11 cellular contexts compared by ENCODE assay signal in the genomic region with DNA sequence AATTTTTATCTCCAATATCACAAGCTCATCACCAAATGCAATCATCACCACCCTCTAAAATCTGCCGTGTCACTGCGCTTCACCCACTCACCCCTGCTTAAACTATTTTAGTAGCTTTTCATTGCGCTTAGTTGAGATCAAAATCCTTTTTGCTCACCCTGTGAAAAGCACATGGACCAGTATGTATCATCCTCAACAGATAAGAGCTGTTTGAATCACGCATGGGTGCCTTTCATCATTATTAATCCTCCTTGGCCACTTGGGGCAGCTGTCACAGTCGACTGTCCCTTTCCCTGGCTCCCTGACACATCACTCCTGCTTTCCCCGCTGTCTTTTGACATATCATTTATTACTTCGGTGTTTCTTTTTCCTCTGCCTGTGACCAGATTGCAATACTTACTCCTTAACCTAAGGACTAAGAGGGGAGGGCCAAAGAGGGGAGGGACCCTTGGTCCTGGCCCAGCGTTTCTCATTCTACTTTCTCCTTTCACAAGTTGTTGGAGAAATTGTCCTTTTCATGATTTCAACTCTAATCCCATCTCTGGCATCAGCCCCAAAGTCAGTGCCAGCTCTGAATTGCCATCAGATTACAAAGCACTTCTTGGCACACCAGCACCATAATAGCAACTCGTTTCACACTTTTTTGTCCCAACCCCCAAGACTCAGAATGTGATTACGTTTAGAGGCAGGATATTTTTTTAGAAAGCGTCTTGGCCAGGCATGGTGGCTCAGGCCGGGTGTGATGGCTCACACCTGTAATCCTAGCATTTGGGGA. TPM values are rescaled to one million over a fixed set of nuclear protein-coding genes. Genes with fewer than 3 reads are reported as not detected.
DNase-seq lines count a peak whose midpoint lies in the region; ATAC-seq and TF ChIP-seq lines count a peak whose summit lies in the region.
"Had no signal": no experiment of that assay in that cellular context is flagged by ENCODE, and none has a peak within 500 bp of the region (broad histone marks: within the 10 kb centered on the region; RNA-seq: fewer than 3 reads in every experiment).

No MANE protein-coding gene starts in this region.

- TF ChIP-seq CTCF in H9 (conservative IDR thresholded peaks at IDR 0.05), result peak; percentile 15; the same call in 1 of the 3 replicates
- no peak for TF ChIP-seq CTCF in Caco-2 (IDR thresholded peaks at IDR 0.05; ENCODE audit: insufficient read depth in 1 of 2, low read depth in 1 of 2, low read length in 1 of 2, severe bottlenecking in 1 of 2, unreplicated experiment in 1 of 2)
- no peak for TF ChIP-seq CTCF in testis (IDR thresholded peaks at IDR 0.05)

- H3K9me3 Mint-ChIP-seq in H9, result no peaks in the 10 kb centered on the region
- H3K9me3 Mint-ChIP-seq in activated T-helper 17 cell treated with anti-CD3 and anti-CD28 coated beads, Interleukin-2, amount 50 U/mL, for 72 hours, result no peaks in the 10 kb centered on the region
- H3K9me3 Mint-ChIP-seq in Caco-2 (ENCODE audit: unreplicated experiment), result no peaks in the 10 kb centered on the region
- H3K9me3 Mint-ChIP-seq: activated T-helper 1 cell treated with anti-CD3 and anti-CD28 coated beads, Interleukin-12 subunit alpha, Interleukin-12 subunit beta, Interleukin-2, Interleukin-4 antibody, amounts not matched to agents 30 ng/mL and 10 ng/mL and 1 ng/mL, durations not matched to agents 14 hours and 24 hours and 36 hours had no signal

- H3K36me3 Mint-ChIP-seq in H9 (ENCODE audit: insufficient read depth in 1 of 3, low read depth in 3 of 3) (no peaks in the 10 kb centered on the region), Caco-2 (ENCODE audit: insufficient read depth, unreplicated experiment) (no peaks in the 10 kb centered on the region)
- H3K36me3 Mint-ChIP-seq in activated T-helper 17 cell treated with anti-CD3 and anti-CD28 coated beads, Interleukin-2, amount 50 U/mL, for 72 hours (ENCODE audit: low read depth), result no peaks in the 10 kb centered on the region

- no peak overlapping the region for H4K12ac ChIP-seq in trophoblast cell (ENCODE audit: low read depth, low read length)

- H3K27ac ChIP-seq in BLaER1, result no peak overlapping the region
- H3K27ac ChIP-seq in H9 (ENCODE audit: insufficient read length, low read depth, low read length), result no peak overlapping the region
- H3K27ac ChIP-seq in trophoblast cell (ENCODE audit: low read depth, low read length), result no peak overlapping the region
- H3K27ac ChIP-seq in testis, result no peak overlapping the region

- no peak overlapping the region for H2BK20ac ChIP-seq in H9 (ENCODE audit: low read depth, low read length, poor library complexity, severe bottlenecking)

- H3K4me1 ChIP-seq in BLaER1, result peaks cover 10% of the 10 kb centered on the region
- H3K4me1 ChIP-seq in H9 (ENCODE audit: insufficient read depth, low read length), result no peaks in the 10 kb centered on the region
- H3K4me1 ChIP-seq in Caco-2, result no peaks in the 10 kb centered on the region
- peaks cover 3 to 9% of the 10 kb centered on the region in 2 experiments for H3K4me1 ChIP-seq in trophoblast cell (ENCODE audit: control insufficient read depth in 1 of 2, insufficient read depth in 2 of 2, low read length in 2 of 2)
- H3K4me1 ChIP-seq in testis, result no peaks in the 10 kb centered on the region

- H3K27ac Mint-ChIP-seq in H9 (no peak overlapping the region), Caco-2 (ENCODE audit: unreplicated experiment) (no peak overlapping the region)
- H3K27ac Mint-ChIP-seq in activated T-helper 17 cell treated with anti-CD3 and anti-CD28 coated beads, Interleukin-2, amount 50 U/mL, for 72 hours, result peak overlapping the region; percentile 1
- H3K27ac Mint-ChIP-seq: activated T-helper 1 cell treated with anti-CD3 and anti-CD28 coated beads, Interleukin-12 subunit alpha, Interleukin-12 subunit beta, Interleukin-2, Interleukin-4 antibody, amounts not matched to agents 30 ng/mL and 10 ng/mL and 1 ng/mL, durations not matched to agents 14 hours and 24 hours and 36 hours had no signal

- no peak overlapping the region for H3K4ac ChIP-seq in H9 (ENCODE audit: low read depth, low read length)
- H3K4ac ChIP-seq in trophoblast cell (ENCODE audit: low read depth, low read length), result no peak overlapping the region

- no peak overlapping the region for H2AFZ ChIP-seq in H9 (ENCODE audit: low read length)
- no peak overlapping the region for H2AFZ ChIP-seq in trophoblast cell (ENCODE audit: insufficient read depth, low read length, poor library complexity)

- H3K23ac ChIP-seq in H9 (ENCODE audit: insufficient read length, low read depth, low read length), result no peak overlapping the region
- no peak overlapping the region for H3K23ac ChIP-seq in trophoblast cell (ENCODE audit: low read length)

- H3T11ph ChIP-seq in H9 (ENCODE audit: low read length), result no peak overlapping the region

- H3K4me3 Mint-ChIP-seq in H9 (no peak overlapping the region), Caco-2 (ENCODE audit: unreplicated experiment) (no peak overlapping the region)
- H3K4me3 Mint-ChIP-seq in activated T-helper 17 cell treated with anti-CD3 and anti-CD28 coated beads, Interleukin-2, amount 50 U/mL, for 72 hours, result no peak overlapping the region
- H3K4me3 Mint-ChIP-seq: activated T-helper 1 cell treated with anti-CD3 and anti-CD28 coated beads, Interleukin-12 subunit alpha, Interleukin-12 subunit beta, Interleukin-2, Interleukin-4 antibody, amounts not matched to agents 30 ng/mL and 10 ng/mL and 1 ng/mL, durations not matched to agents 14 hours and 24 hours and 36 hours had no signal

- DNase-seq in H9 (peak; percentile 24), left kidney (ENCODE audit: low read depth, low spot score) (peak; percentile 57), Caco-2 (no peak), trophoblast cell (no peak), testis (no peak), NCI-H1092 treated with DMSO at 0.1 percent for 48 hours (lab: John Stamatoyannopoulos, UW) (no peak)
- DNase-seq: left ventricle myocardium superior; stimulated activated naive CD4-positive, alpha-beta T cell had no signal

- H3K18ac ChIP-seq in H9 (ENCODE audit: insufficient read length, low read depth, low read length) (no peak overlapping the region), trophoblast cell (ENCODE audit: low read length) (no peak overlapping the region)

- no peak overlapping the region for H2AK5ac ChIP-seq in H9 (ENCODE audit: insufficient read length, low read length)
- no peak overlapping the region for H2AK5ac ChIP-seq in trophoblast cell (ENCODE audit: low read length)

- H2BK12ac ChIP-seq in H9 (ENCODE audit: insufficient read length, low read depth, low read length), result no peak overlapping the region
- no peak overlapping the region for H2BK12ac ChIP-seq in trophoblast cell (ENCODE audit: low read length)

- no TSS peak for BruUV-seq in Caco-2 (replicated peaks; lab: Mats Ljungman, UMichigan)

- H3K14ac ChIP-seq in H9 (ENCODE audit: insufficient read depth, low read length), result no peak overlapping the region
- no peak overlapping the region for H3K14ac ChIP-seq in trophoblast cell (ENCODE audit: low read length)

- H3K4me2 ChIP-seq in BLaER1 (peak overlapping the region; percentile 26), H9 (ENCODE audit: insufficient read depth, insufficient read length, low read length) (no peak overlapping the region), trophoblast cell (ENCODE audit: low read length) (no peak overlapping the region)

- H3K36me3 ChIP-seq in BLaER1 (no peaks in the 10 kb centered on the region), Caco-2 (ENCODE audit: control insufficient read depth, insufficient read depth, low read length) (no peaks in the 10 kb centered on the region), trophoblast cell (ENCODE audit: control insufficient read depth in 1 of 2, insufficient read depth in 2 of 2, low read length in 2 of 2) (no peaks in the 10 kb centered on the region), testis (ENCODE audit: low read depth, missing control alignments) (no peaks in the 10 kb centered on the region)

- no peaks in the 10 kb centered on the region for H3K23me2 ChIP-seq in H9 (ENCODE audit: insufficient read length, low read depth, low read length, poor library complexity, severe bottlenecking)

- no peak for TF ChIP-seq POLR2A in testis (IDR thresholded peaks at IDR 0.05)

- H3K4me3 ChIP-seq in BLaER1 (no peak overlapping the region), Caco-2 (ENCODE audit: low read depth, low read length) (no peak overlapping the region), trophoblast cell (ENCODE audit: low read depth, low read length) (no peak overlapping the region), testis (no peak overlapping the region)

- H4K20me1 ChIP-seq in BLaER1 (no peaks in the 10 kb centered on the region), H9 (ENCODE audit: control insufficient read depth, insufficient read depth, insufficient read length) (no peaks in the 10 kb centered on the region)

- no peak overlapping the region for H2BK15ac ChIP-seq in H9 (ENCODE audit: low read depth, low read length)

- no peaks in the 10 kb centered on the region for H3K79me1 ChIP-seq in H9 (ENCODE audit: insufficient read depth, low read depth, low read length, poor library complexity, severe bottlenecking)
- no peaks in the 10 kb centered on the region for H3K79me1 ChIP-seq in trophoblast cell (ENCODE audit: low read length)

- H3K9ac ChIP-seq in BLaER1, result no peak overlapping the region
- H3K9ac ChIP-seq in H9 (ENCODE audit: extremely low read depth, insufficient read length, low read length), result no peak overlapping the region
- H3K9ac ChIP-seq in trophoblast cell (ENCODE audit: low read length), result no peak overlapping the region

- H3K9me3 ChIP-seq in BLaER1 (no peaks in the 10 kb centered on the region), H9 (ENCODE audit: control insufficient read depth, low read depth, low read length) (no peaks in the 10 kb centered on the region), Caco-2 (no peaks in the 10 kb centered on the region), trophoblast cell (ENCODE audit: insufficient read depth, low read depth, low read length) (no peaks in the 10 kb centered on the region), testis (no peaks in the 10 kb centered on the region)

- H4K5ac ChIP-seq in H9 (ENCODE audit: insufficient read length, low read depth, low read length), result no peak overlapping the region

- intact Hi-C loops in Caco-2 (cut with micrococcal nuclease; ENCODE audit: unreplicated experiment), result no loop called here
- intact Hi-C loops in testis (cut with DNase I; ENCODE audit: low total_unique reads), result no loop called here

- H2BK120ac ChIP-seq in H9 (ENCODE audit: low read depth, low read length, poor library complexity, severe bottlenecking), result no peak overlapping the region
- no peak overlapping the region for H2BK120ac ChIP-seq in trophoblast cell (ENCODE audit: insufficient read depth, low read length, poor library complexity)

- no peak overlapping the region for H4K8ac ChIP-seq in H9 (replicated peaks; ENCODE audit: insufficient read length, low read depth, low read length)
- no peak overlapping the region for H4K8ac ChIP-seq in trophoblast cell (ENCODE audit: low read depth, low read length)

- no peak overlapping the region for H3K56ac ChIP-seq in H9 (ENCODE audit: insufficient read length, low read depth, low read length)

- peak; percentile 19 for ATAC-seq in activated T-helper 17 cell treated with anti-CD3 and anti-CD28 coated beads, Interleukin-2, amount 50 U/mL, for 72 hours (replicated peaks)
- ATAC-seq: left ventricle myocardium superior had no signal

- no CpG with 5 or more reads among the region's 12 CpGs for WGBS in H9 (ENCODE audit: extremely low coverage, insufficient read length, low lambda C conversion rate)
- no CpG with 5 or more reads among the region's 12 CpGs for WGBS in trophoblast cell (ENCODE audit: extremely low coverage, insufficient coverage, insufficient read length)
- WGBS in testis, 2 donors, result 48 to 51% methylated on average over 12 of the region's 12 CpGs

- H3K4me1 Mint-ChIP-seq in H9 (peaks cover 8 to 18% of the 10 kb centered on the region in 2 experiments), Caco-2 (ENCODE audit: low read depth, unreplicated experiment) (peaks cover 10% of the 10 kb centered on the region)
- no peaks in the 10 kb centered on the region for H3K4me1 Mint-ChIP-seq in activated T-helper 17 cell treated with anti-CD3 and anti-CD28 coated beads, Interleukin-2, amount 50 U/mL, for 72 hours

- H2BK5ac ChIP-seq in H9 (ENCODE audit: insufficient read length, low read length) (no peak overlapping the region), trophoblast cell (ENCODE audit: low read depth, low read length, poor library complexity) (no peak overlapping the region)

- no peaks in the 10 kb centered on the region for H3K79me2 ChIP-seq in H9 (ENCODE audit: insufficient read depth, low read length)
- H3K79me2 ChIP-seq in trophoblast cell (ENCODE audit: control insufficient read depth, insufficient read depth, low read length, poor library complexity), result no peaks in the 10 kb centered on the region

- POLR2A ChIA-PET in Caco-2 (lab: Charles Lee), result no interaction called here

- CTCF ChIA-PET in Caco-2 (lab: Charles Lee), result interaction anchor here (0.8 to 1.2 kb wide), 4 partner anchors 9 to 82 kb away, joined by 3 to 8 read pairs (median 5); a partner anchor contains a TSS

- H4K91ac ChIP-seq in H9 (ENCODE audit: insufficient read length, low read depth, low read length) (no peak overlapping the region), trophoblast cell (ENCODE audit: low read depth, low read length) (no peak overlapping the region)

- H3K27me3 Mint-ChIP-seq in H9 (ENCODE audit: low read depth), result peaks cover 66% of the 10 kb centered on the region
- H3K27me3 Mint-ChIP-seq in activated T-helper 17 cell treated with anti-CD3 and anti-CD28 coated beads, Interleukin-2, amount 50 U/mL, for 72 hours, result peaks cover 4% of the 10 kb centered on the region
- no peaks in the 10 kb centered on the region for H3K27me3 Mint-ChIP-seq in Caco-2 (ENCODE audit: insufficient read depth, unreplicated experiment)

- H3K27me3 ChIP-seq in BLaER1, result no peaks in the 10 kb centered on the region
- H3K27me3 ChIP-seq in H9 (ENCODE audit: insufficient read depth, low read length), result no peaks in the 10 kb centered on the region; the same call in 1 of the 2 replicates
- H3K27me3 ChIP-seq in Caco-2 (replicated peaks; ENCODE audit: control insufficient read depth, insufficient read depth, low read length), result no peaks in the 10 kb centered on the region
- no peaks in the 10 kb centered on the region for H3K27me3 ChIP-seq in trophoblast cell (ENCODE audit: insufficient read depth, low read length)
- no peaks in the 10 kb centered on the region for H3K27me3 ChIP-seq in testis

RNA-seq across cellular contexts. Expression of a gene that starts 8.6 kb away (rescaled TPM):
- total RNA-seq in H9 (2021) (26.7 and 28.9 TPM in 2 replicates), Caco-2 (2022) (27.4 and 27.9 TPM in 2 replicates), testis (10 to 100 TPM; 38.0 to 41.8 TPM)
- 10 to 100 TPM; 33.7 to 93.3 TPM for total RNA-seq in activated T-helper 17 cell treated with anti-CD3 and anti-CD28 coated beads, Interleukin-2, amount 50 U/mL, for 72 hours
- 34.8 and 36.0 TPM in 2 replicates for polyA plus RNA-seq in trophoblast cell (2013)
- polyA plus RNA-seq in testis (ENCODE audit: insufficient read depth, low read depth, low replicate concordance), result 27.8 TPM

RNA-seq across cellular contexts. Expression of a gene that starts 29.5 kb away (rescaled TPM):
- total RNA-seq in H9 (2021) (8.9 and 11.3 TPM in 2 replicates), Caco-2 (2022) (2.5 and 3.2 TPM in 2 replicates), testis (1 to 10 TPM; 4.6 to 7.4 TPM)
- total RNA-seq in activated T-helper 17 cell treated with anti-CD3 and anti-CD28 coated beads, Interleukin-2, amount 50 U/mL, for 72 hours, result 1 to 10 TPM; 1.6 to 3.2 TPM
- 23.8 and 25.6 TPM in 2 replicates for polyA plus RNA-seq in trophoblast cell (2013)
- 6.8 TPM for polyA plus RNA-seq in testis (ENCODE audit: insufficient read depth, low read depth, low replicate concordance)

RNA-seq across cellular contexts. Expression of a gene that starts 32.0 kb away (rescaled TPM):
- 40.0 and 50.2 TPM in 2 replicates for total RNA-seq in H9 (2021)
- 100 to 1,000 TPM in 1 of 2 donors, 10 to 100 TPM in 1; 61.3 to 111 TPM for total RNA-seq in activated T-helper 17 cell treated with anti-CD3 and anti-CD28 coated beads, Interleukin-2, amount 50 U/mL, for 72 hours
- total RNA-seq in Caco-2 (2022), result 20.9 and 27.4 TPM in 2 replicates
- polyA plus RNA-seq in trophoblast cell (2013), result 73.2 and 77.1 TPM in 2 replicates
- total RNA-seq in testis, result 10 to 100 TPM; 72.3 to 83.1 TPM
- 102 TPM for polyA plus RNA-seq in testis (ENCODE audit: insufficient read depth, low read depth, low replicate concordance)

RNA-seq across cellular contexts. Expression of a gene that starts 32.4 kb away (rescaled TPM):
- total RNA-seq in H9 (2021) (17.1 and 18.0 TPM in 2 replicates), Caco-2 (2022) (6.1 and 7.3 TPM in 2 replicates), testis (10 to 100 TPM in 1 of 2 donors, 1 to 10 TPM in 1; 9.9 to 10.1 TPM)
- 10 to 100 TPM; 14.8 to 19.4 TPM for total RNA-seq in activated T-helper 17 cell treated with anti-CD3 and anti-CD28 coated beads, Interleukin-2, amount 50 U/mL, for 72 hours
- 5.2 and 5.7 TPM in 2 replicates for polyA plus RNA-seq in trophoblast cell (2013)
- polyA plus RNA-seq in testis (ENCODE audit: insufficient read depth, low read depth, low replicate concordance), result 12.8 TPM

Comparison
In these comparisons a context has a peak if more than half of its experiments do, and no peak if none do; other contexts are left out.
1. DNase-seq: peak in H9 (single experiment) and left kidney (single experiment); none in Caco-2 (0 of 2), trophoblast cell (0 of 2), testis (single experiment) and NCI-H1092 treated with DMSO at 0.1 percent for 48 hours (single experiment).